Comparison of ENCODE assay signal across 1 cellular context in the genomic region with DNA sequence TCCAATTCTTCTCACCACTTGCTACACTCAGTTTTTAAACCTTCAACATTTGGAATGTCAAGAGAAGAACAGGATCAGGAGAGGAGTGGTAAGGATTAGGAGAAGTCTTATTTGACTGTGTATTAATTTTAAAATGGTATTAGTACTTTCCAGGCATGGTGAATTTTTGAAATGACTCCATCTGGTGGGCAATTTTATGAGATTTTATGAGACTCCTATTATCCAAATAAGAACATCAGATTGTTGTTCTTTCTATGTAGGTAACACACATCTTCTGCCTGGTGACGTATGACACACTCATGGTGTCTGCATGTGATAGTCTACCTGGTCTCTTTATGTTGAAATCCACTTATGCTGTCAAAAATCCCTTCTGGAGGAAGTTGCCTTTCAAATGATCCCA.
TF ChIP-seq lines count a peak whose summit lies in the region.

No MANE protein-coding gene starts in this region.

TF ChIP-seq in endothelial cell of umbilical vein, 7 proteins besides CTCF, POLR2A, EP300 and RAD21:
- no peak for TF ChIP-seq MYC (IDR thresholded peaks at IDR 0.05; ENCODE audit: low read depth, low read length)
- no peak for TF ChIP-seq FOS (IDR thresholded peaks at IDR 0.05; ENCODE audit: borderline replicate concordance, insufficient read depth, low read length)
- no peak for TF ChIP-seq GATA2 (IDR thresholded peaks at IDR 0.05; ENCODE audit: insufficient read depth, insufficient read length, low read depth, low read length)
- TF ChIP-seq, protein P1, sequence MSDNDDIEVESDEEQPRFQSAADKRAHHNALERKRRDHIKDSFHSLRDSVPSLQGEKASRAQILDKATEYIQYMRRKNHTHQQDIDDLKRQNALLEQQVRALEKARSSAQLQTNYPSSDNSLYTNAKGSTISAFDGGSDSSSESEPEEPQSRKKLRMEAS (IDR thresholded peaks at IDR 0.05; ENCODE audit: insufficient read depth, insufficient read length): no peak
